Comparison of ENCODE assay signal across 1 cellular context in the genomic region with DNA sequence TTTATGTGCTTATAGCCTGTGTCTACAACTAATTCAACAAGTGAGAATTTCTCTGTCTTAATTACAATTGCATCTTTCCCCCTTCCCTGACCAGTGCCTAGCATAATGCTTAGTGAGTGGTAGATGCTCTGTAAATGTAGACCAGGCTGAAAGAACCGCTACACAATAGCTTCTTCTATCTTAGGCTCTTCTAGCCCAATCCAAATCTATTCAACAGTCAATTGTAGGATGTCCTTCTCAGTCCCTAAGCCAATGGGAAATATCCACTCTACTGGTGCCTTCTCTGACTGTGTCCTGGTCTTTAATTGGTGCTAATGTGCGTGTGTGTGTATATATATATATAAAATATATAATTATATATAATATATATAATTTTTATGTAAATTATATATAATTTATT.
TF ChIP-seq lines count a peak whose summit lies in the region.

No MANE protein-coding gene starts in this region.

TF ChIP-seq in K562, 482 proteins besides CTCF, POLR2A, EP300 and RAD21:
- TF ChIP-seq CCNT2 (IDR thresholded peaks at IDR 0.05; ENCODE audit: borderline replicate concordance, extremely low read depth, insufficient read length, low read depth, low read length) (no peak), RNF2 (IDR thresholded peaks at IDR 0.05) (no peak), HDAC1 (IDR thresholded peaks at IDR 0.05) (no peak), CREB5 (CRISPR knock-in tag; IDR thresholded peaks at IDR 0.05) (no peak), RFX5 (IDR thresholded peaks at IDR 0.05; ENCODE audit: low read depth, low read length) (no peak), ZNF445 (CRISPR knock-in tag; IDR thresholded peaks at IDR 0.05; ENCODE audit: low read depth) (no peak), CHD7 (IDR thresholded peaks at IDR 0.05; ENCODE audit: low read depth, low read length) (no peak)
- TF ChIP-seq, protein P1, sequence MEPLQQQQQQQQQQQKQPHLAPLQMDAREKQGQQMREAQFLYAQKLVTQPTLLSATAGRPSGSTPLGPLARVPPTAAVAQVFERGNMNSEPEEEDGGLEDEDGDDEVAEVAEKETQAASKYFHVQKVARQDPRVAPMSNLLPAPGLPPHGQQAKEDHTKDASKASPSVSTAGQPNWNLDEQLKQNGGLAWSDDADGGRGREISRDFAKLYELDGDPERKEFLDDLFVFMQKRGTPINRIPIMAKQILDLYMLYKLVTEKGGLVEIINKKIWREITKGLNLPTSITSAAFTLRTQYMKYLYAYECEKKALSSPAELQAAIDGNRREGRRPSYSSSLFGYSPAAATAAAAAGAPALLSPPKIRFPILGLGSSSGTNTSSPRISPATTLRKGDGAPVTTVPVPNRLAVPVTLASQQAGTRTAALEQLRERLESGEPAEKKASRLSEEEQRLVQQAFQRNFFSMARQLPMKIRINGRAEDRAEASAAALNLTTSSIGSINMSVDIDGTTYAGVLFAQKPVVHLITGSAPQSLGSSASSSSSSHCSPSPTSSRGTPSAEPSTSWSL (CRISPR knock-in tag; IDR thresholded peaks at IDR 0.05; ENCODE audit: borderline replicate concordance): no peak
